In the genomic region with DNA sequence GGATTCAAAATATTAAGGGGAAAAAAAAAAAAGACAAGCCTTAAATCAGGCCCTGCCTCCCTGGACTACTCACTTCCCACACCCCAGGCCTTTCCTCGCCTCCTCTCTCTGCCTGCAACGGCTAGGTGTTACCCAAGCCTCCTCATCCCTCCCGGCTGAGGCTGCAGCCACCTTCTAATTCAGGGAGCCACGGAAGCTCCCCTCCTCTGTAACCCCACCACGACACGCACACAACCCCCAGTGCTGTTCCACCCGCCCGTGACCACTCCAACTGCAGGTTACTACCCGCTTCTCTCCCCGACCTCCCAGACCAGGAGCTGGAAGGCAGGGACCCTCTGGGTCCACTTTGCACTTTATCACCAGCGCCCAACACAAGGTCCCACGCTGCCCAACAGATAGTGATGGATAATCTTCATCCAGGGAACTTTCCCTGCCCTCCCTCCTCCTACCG, we compare ENCODE assay signal across 9 cellular contexts. TPM values are rescaled to one million over a fixed set of nuclear protein-coding genes. Genes with fewer than 3 reads are reported as not detected.
A peak's percentile ranks its signal among the peaks of the same experiment; 100 is the strongest.
DNase-seq lines count a peak whose midpoint lies in the region; ATAC-seq and TF ChIP-seq lines count a peak whose summit lies in the region.
"Had no signal": no experiment of that assay in that cellular context is flagged by ENCODE, and none has a peak within 500 bp of the region (broad histone marks: within the 10 kb centered on the region; RNA-seq: fewer than 3 reads in every experiment).

No MANE protein-coding gene starts in this region.

- H3K27me3 ChIP-seq in brain microvascular endothelial cell (replicated peaks) (no peaks in the 10 kb centered on the region), aorta (ENCODE audit: control insufficient read depth in 1 of 2, insufficient read depth in 2 of 2, low read length in 1 of 2) (no peaks in the 10 kb centered on the region)

- ATAC-seq in Right ventricle myocardium superior (ENCODE audit: poor library complexity) (no peak), aorta (ENCODE audit: low FRiP score) (no peak)

- DNase-seq in cardiac septum (ENCODE audit: low spot score) (peak; percentile 24), Right ventricle myocardium superior (no peak), brain microvascular endothelial cell (no peak), mesenteric fat pad (ENCODE audit: low spot score) (peak; percentile 85), aorta (peak; percentile 55 to 73), NOMO-1 (lab: John Stamatoyannopoulos, UW; ENCODE audit: unreplicated experiment in 2 of 2) (no peak), NCI-H2227 treated with DMSO at 0.1 percent for 48 hours (lab: John Stamatoyannopoulos, UW) (no peak), HK-2 (ENCODE audit: unreplicated experiment) (no peak)
- DNase-seq: RPMI8226 had no signal

- intact Hi-C loops in cardiac septum (cut with DNase I): no loop called here
- intact Hi-C loops in Right ventricle myocardium superior (cut with DNase I): no loop called here
- intact Hi-C loops in aorta (cut with DNase I): loop anchor here in 1 of 2 donors (2.0 kb wide), 1 partner anchor 40 kb away; no protein-coding TSS in a partner anchor

- H3K4me3 ChIP-seq in brain microvascular endothelial cell (ENCODE audit: low read depth, low read length) (peak overlapping the region; percentile 73), aorta (ENCODE audit: low read length in 2 of 2) (peak overlapping the region; percentile 69 to 92)

- in situ Hi-C loops in brain microvascular endothelial cell (cut with HindIII; ENCODE audit: low pct_ligation_motif_present, low sequenced_read_pairs): no loop called here

- TF ChIP-seq CTCF in brain microvascular endothelial cell (IDR thresholded peaks at IDR 0.05; ENCODE audit: low read depth, low read length, missing control alignments): no peak

- no peaks in the 10 kb centered on the region for H3K9me3 ChIP-seq in aorta (ENCODE audit: control insufficient read depth, low read length)

- 18 to 22% methylated on average over 13 of the region's 13 CpGs for WGBS in aorta, 2 donors

- H3K36me3 ChIP-seq in brain microvascular endothelial cell (replicated peaks) (peaks cover 3% of the 10 kb centered on the region), aorta (ENCODE audit: control insufficient read depth in 1 of 2, insufficient read depth in 2 of 2, low read length in 1 of 2) (no peaks in the 10 kb centered on the region)

- no peak overlapping the region for H3K27ac ChIP-seq in brain microvascular endothelial cell
- H3K27ac ChIP-seq in aorta (ENCODE audit: low read depth in 1 of 2, low read length in 2 of 2): no peak overlapping the region

- H3K4me1 ChIP-seq in aorta (ENCODE audit: control insufficient read depth in 1 of 2, insufficient read depth in 2 of 2, low read length in 2 of 2): no peaks in the 10 kb centered on the region

RNA-seq across cellular contexts. Expression of a gene that starts 0.9 kb away (rescaled TPM):
- total RNA-seq in cardiac septum (5.8 TPM), Right ventricle myocardium superior (1.9 TPM), mesenteric fat pad (12.7 TPM), aorta (10 to 100 TPM; 16.5 to 17.5 TPM)
- polyA plus RNA-seq in aorta: 10 to 100 TPM in 1 of 2 donors, 1 to 10 TPM in 1; 3.1 to 16.0 TPM

RNA-seq across cellular contexts. Expression of a gene that starts 24.8 kb away (rescaled TPM):
- 3.9 TPM for total RNA-seq in cardiac septum
- 9.9 TPM for total RNA-seq in Right ventricle myocardium superior
- 1,691 TPM for total RNA-seq in mesenteric fat pad
- 1 to 10 TPM; 3.0 to 4.1 TPM for total RNA-seq in aorta
- 1 to 10 TPM in 1 of 2 donors, under 1 TPM in 1; 0.38 to 2.3 TPM for polyA plus RNA-seq in aorta

RNA-seq across cellular contexts. Expression of a gene that starts 36.2 kb away (rescaled TPM):
- 5.0 TPM for total RNA-seq in cardiac septum
- 13.4 TPM for total RNA-seq in Right ventricle myocardium superior
- total RNA-seq in mesenteric fat pad: 103 TPM
- total RNA-seq in aorta: 1 to 10 TPM; 7.7 to 9.1 TPM
- polyA plus RNA-seq in aorta: 10 to 100 TPM; 10.4 to 13.3 TPM

RNA-seq across cellular contexts. Expression of a gene that starts 36.3 kb away (rescaled TPM):
- total RNA-seq in cardiac septum: not detected
- 0.11 TPM for total RNA-seq in Right ventricle myocardium superior
- 0.32 TPM for total RNA-seq in mesenteric fat pad
- total RNA-seq in aorta: not detected
- polyA plus RNA-seq in aorta: under 1 TPM in 1 of 2 donors, not detected in 1; 0.84 TPM

Comparison
In these comparisons a context has a peak if more than half of its experiments do, and no peak if none do; other contexts are left out.
1. DNase-seq: peak in cardiac septum (single experiment), mesenteric fat pad (single experiment) and aorta (2 of 2); none in Right ventricle myocardium superior (single experiment), brain microvascular endothelial cell (single experiment), NOMO-1 (0 of 2), NCI-H2227 treated with DMSO at 0.1 percent for 48 hours (single experiment) and HK-2 (single experiment).
2. RNA of a gene that starts 24.8 kb away (total RNA-seq): 1,691 TPM in mesenteric fat pad (single experiment); 9.9 TPM in Right ventricle myocardium superior (single experiment), 3.0 to 4.1 TPM in aorta and 3.9 TPM in cardiac septum (single experiment); every median in the first group is over 100 times any median in the second.